8 cellular contexts compared by ENCODE assay signal in the genomic region with DNA sequence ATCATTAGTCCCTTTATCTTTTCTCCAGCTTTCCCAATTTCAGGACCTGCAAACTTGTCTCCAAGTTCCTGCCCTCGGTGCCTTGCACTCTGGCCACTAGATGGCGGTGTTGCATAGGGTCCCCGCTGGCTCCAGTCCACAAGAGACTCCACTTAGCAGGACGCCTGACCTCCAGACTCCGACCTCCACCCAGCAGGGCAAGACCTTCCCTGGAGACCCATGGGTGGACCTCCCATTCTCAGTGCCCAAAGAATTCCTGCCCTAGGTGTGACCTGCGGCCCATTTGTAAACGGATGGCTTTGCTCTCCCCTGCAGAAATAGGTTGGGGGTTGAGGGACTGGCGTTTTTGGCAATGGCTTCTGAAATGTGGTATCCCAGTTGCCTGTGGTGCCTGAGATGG.
A peak's percentile ranks its signal among the peaks of the same experiment; 100 is the strongest.
DNase-seq lines count a peak whose midpoint lies in the region; ATAC-seq and TF ChIP-seq lines count a peak whose summit lies in the region.

No MANE protein-coding gene starts in this region.

- no peaks in the 10 kb centered on the region for H3K27me3 ChIP-seq in WERI-Rb-1 (ENCODE audit: insufficient read depth, low read depth, severe bottlenecking)

- H3K36me3 ChIP-seq in WERI-Rb-1, result no peaks in the 10 kb centered on the region

- DNase-seq in NOMO-1 (lab: John Stamatoyannopoulos, UW; ENCODE audit: unreplicated experiment in 2 of 2) (peak; percentile 32 to 41), NOMO-1 treated with dmso at 0.1 percent for 144 hours (lab: John Stamatoyannopoulos, UW; ENCODE audit: unreplicated experiment) (no peak), NCI-H1930 (lab: John Stamatoyannopoulos, UW) (peak; percentile 12 to 26), WERI-Rb-1 (peak; percentile 85), brain pericyte (ENCODE audit: low read depth, low spot score) (peak; percentile 44), inferior parietal cortex (ENCODE audit: extremely low spot score) (peak; percentile 92)
- DNase-seq in stimulated activated CD4-positive, alpha-beta T cell treated with anti-CD3 and anti-CD28 coated beads, Interleukin-15, amount 100 ng/mL, for 48 hours (ENCODE audit: low read depth in 2 of 2), result peak; percentile 43 to 63

- H3K27ac ChIP-seq in WERI-Rb-1, result no peak overlapping the region

- H3K4me3 ChIP-seq in WERI-Rb-1 (ENCODE audit: low read depth, low read length), result no peak overlapping the region

- no peak for ATAC-seq in HG03442 (IDR thresholded peaks at IDR 0.05; ENCODE audit: unreplicated experiment)

- TF ChIP-seq CTCF in WERI-Rb-1 (IDR thresholded peaks at IDR 0.05; ENCODE audit: low read depth, low read length), result peak; percentile 83

- no peaks in the 10 kb centered on the region for H3K9me3 ChIP-seq in WERI-Rb-1 (ENCODE audit: severe bottlenecking)
